In genomic region chr6:69578366-69578890, GRCh38 we compare ENCODE assay signal across 17 cellular contexts.
"Had no signal": no experiment of that assay in that cellular context is flagged by ENCODE, and none has a peak within 500 bp of the region (broad histone marks: within the 10 kb centered on the region; RNA-seq: fewer than 3 reads in every experiment).

No MANE protein-coding gene starts in this region.

- FAIRE-seq: kidney, urothelium cell line had no signal

- H3K36me3 ChIP-seq: breast epithelium, left ventricle myocardium inferior, tibial nerve had no signal

- H3K4me1 ChIP-seq: breast epithelium, left ventricle myocardium inferior, tibial nerve had no signal

- H3K27ac ChIP-seq: breast epithelium, left ventricle myocardium inferior, tibial nerve had no signal

- DNase-seq: activated CD4-positive, alpha-beta T cell treated with anti-CD3 and anti-CD28 coated beads, Interleukin-2, amount 10 ng/mL, durations not matched to agents 7 days and 5 days; activated CD8-positive, alpha-beta T cell treated with anti-CD3 and anti-CD28 coated beads, Interleukin-2, amount 10 ng/mL, durations not matched to agents 7 days and 5 days; activated naive CD4-positive, alpha-beta T cell treated with anti-CD3 and anti-CD28 coated beads, Interleukin-2, amount 10 ng/mL, durations not matched to agents 7 days and 5 days; activated naive CD8-positive, alpha-beta T cell treated with anti-CD3 and anti-CD28 coated beads, Interleukin-2, amount 50 U/mL, for 24 hours; activated T-cell treated with anti-CD3 and anti-CD28 coated beads, Interleukin-2, amount 50 U/mL, for 24 hours; aorta; cerebellar nuclear complex; dermis blood vessel endothelial cell; effector memory CD4-positive, alpha-beta T cell; kidney; left ventricle myocardium inferior; mammary epithelial cell; occipital lobe had no signal

- H3K4me3 ChIP-seq: breast epithelium, left ventricle myocardium inferior, tibial nerve had no signal

- H3K27me3 ChIP-seq: breast epithelium, tibial nerve had no signal

- ATAC-seq: activated CD4-positive, CD25-positive, alpha-beta regulatory T cell treated with anti-CD3 and anti-CD28 coated beads, Interleukin-2, amount 50 U/mL, for 24 hours; activated CD8-positive, alpha-beta T cell treated with anti-CD3 and anti-CD28 coated beads, Interleukin-2, amount 10 ng/mL, durations not matched to agents 7 days and 5 days; activated naive CD8-positive, alpha-beta T cell treated with anti-CD3 and anti-CD28 coated beads, Interleukin-2, amount 50 U/mL, for 24 hours had no signal

- H3K9me3 ChIP-seq: breast epithelium, left ventricle myocardium inferior, tibial nerve had no signal
